In genomic region chr3:16178628-16178988, GRCh38 we compare ENCODE assay signal across 1 cellular context.
TF ChIP-seq lines count a peak whose summit lies in the region.

No MANE protein-coding gene starts in this region.

TF ChIP-seq in IMR-90, 13 proteins besides CTCF, POLR2A, EP300 and RAD21:
- TF ChIP-seq CHD1 (IDR thresholded peaks at IDR 0.05; ENCODE audit: low read depth, low read length) (no peak), MAFK (IDR thresholded peaks at IDR 0.05; ENCODE audit: low read depth, low read length) (no peak), RFX5 (IDR thresholded peaks at IDR 0.05; ENCODE audit: low read depth, low read length) (no peak), NFE2L2 (IDR thresholded peaks at IDR 0.05; ENCODE audit: low read depth, low read length) (no peak), FOS (IDR thresholded peaks at IDR 0.05; ENCODE audit: low read depth, low read length) (no peak), RCOR1 (IDR thresholded peaks at IDR 0.05; ENCODE audit: insufficient replicate concordance, low read length) (no peak), SMC3 (IDR thresholded peaks at IDR 0.05; ENCODE audit: low read depth, low read length) (no peak), BHLHE40 (IDR thresholded peaks at IDR 0.05; ENCODE audit: low read depth, low read length) (no peak), ELK1 (IDR thresholded peaks at IDR 0.05; ENCODE audit: borderline replicate concordance, low read depth, low read length) (no peak), MXI1 (IDR thresholded peaks at IDR 0.05; ENCODE audit: borderline replicate concordance, low read depth, low read length) (no peak), USF2 (IDR thresholded peaks at IDR 0.05; ENCODE audit: low read depth, low read length) (no peak), MAZ (IDR thresholded peaks at IDR 0.05; ENCODE audit: borderline replicate concordance, low read depth, low read length) (no peak)
